Comparison of ENCODE assay signal across 28 cellular contexts in genomic region chr2:19478441-19478840, GRCh38.
"Had no signal": no experiment of that assay in that cellular context is flagged by ENCODE, and none has a peak within 500 bp of the region (broad histone marks: within the 10 kb centered on the region; RNA-seq: fewer than 3 reads in every experiment).

No MANE protein-coding gene starts in this region.

- H3K27me3 Mint-ChIP-seq: brain had no signal

- DNase-seq: activated CD4-positive, alpha-beta memory T cell treated with anti-CD3 and anti-CD28 coated beads, Interleukin-2, amount 10 ng/mL, durations not matched to agents 7 days and 5 days; activated CD4-positive, CD25-positive, alpha-beta regulatory T cell; activated CD8-positive, alpha-beta memory T cell treated with anti-CD3 and anti-CD28 coated beads, Interleukin-2, amount 10 ng/mL, durations not matched to agents 7 days and 5 days; activated gamma-delta T cell; activated naive CD4-positive, alpha-beta T cell treated with anti-CD3 and anti-CD28 coated beads, Interleukin-2, amount 50 U/mL, for 16 hours; activated T-cell treated with anti-CD3 and anti-CD28 coated beads for 4 hours; aorta; central memory CD4-positive, alpha-beta T cell; dermis blood vessel endothelial cell; effector CD8-positive, alpha-beta T cell; head of caudate nucleus; hypothalamus; islet precursor cell; left colon; mesenchymal stem cell; pancreas; spleen; stimulated activated CD4-positive, alpha-beta T cell treated with anti-CD3 and anti-CD28 coated beads, Interleukin-4, amount 100 ng/mL, for 24 hours; stimulated activated naive CD4-positive, alpha-beta T cell treated with Interleukin-2 at 50 U/mL for 16 hours; SW 1271; T-helper 17 cell; upper lobe of left lung had no signal

- H3K9me3 ChIP-seq: esophagus muscularis mucosa, gastroesophageal sphincter, neutrophil, pancreas, spleen, upper lobe of left lung had no signal

- H3K27ac Mint-ChIP-seq: activated CD4-positive, alpha-beta memory T cell treated with anti-CD3 and anti-CD28 coated beads, Interleukin-2, amount 10 ng/mL, durations not matched to agents 7 days and 5 days; activated CD4-positive, alpha-beta T cell treated with anti-CD3 and anti-CD28 coated beads, Interleukin-2, amount 10 ng/mL, durations not matched to agents 24 days and 14 days; activated CD8-positive, alpha-beta memory T cell treated with anti-CD3 and anti-CD28 coated beads, Interleukin-2, amount 10 ng/mL, durations not matched to agents 7 days and 5 days; brain; nephron; T-helper 17 cell had no signal

- H3K27ac ChIP-seq: esophagus muscularis mucosa, gastroesophageal sphincter, neutrophil, pancreas, spleen, upper lobe of left lung had no signal

- H3K4me3 Mint-ChIP-seq: activated CD4-positive, alpha-beta memory T cell treated with anti-CD3 and anti-CD28 coated beads, Interleukin-2, amount 10 ng/mL, durations not matched to agents 7 days and 5 days; activated CD4-positive, alpha-beta T cell treated with anti-CD3 and anti-CD28 coated beads, Interleukin-2, amount 10 ng/mL, durations not matched to agents 24 days and 14 days; activated CD8-positive, alpha-beta memory T cell treated with anti-CD3 and anti-CD28 coated beads, Interleukin-2, amount 10 ng/mL, durations not matched to agents 7 days and 5 days; brain; nephron; T-helper 17 cell had no signal

- H3K36me3 ChIP-seq: esophagus muscularis mucosa, gastroesophageal sphincter, neutrophil, pancreas, spleen, upper lobe of left lung had no signal

- H3K9me3 Mint-ChIP-seq: activated CD4-positive, alpha-beta memory T cell treated with anti-CD3 and anti-CD28 coated beads, Interleukin-2, amount 10 ng/mL, durations not matched to agents 7 days and 5 days had no signal

- FAIRE-seq: pancreas had no signal

- H3K27me3 ChIP-seq: esophagus muscularis mucosa, gastroesophageal sphincter, neutrophil, pancreas, upper lobe of left lung had no signal

- H3K4me1 ChIP-seq: gastroesophageal sphincter, pancreas, upper lobe of left lung had no signal

- H3K36me3 Mint-ChIP-seq: brain had no signal

- H3K4me3 ChIP-seq: esophagus muscularis mucosa, gastroesophageal sphincter, pancreas, spleen, upper lobe of left lung had no signal
